ENCODE assay signal across 1 cellular context in genomic region chr14:69002069-69002468, GRCh38.
TF ChIP-seq lines count a peak whose summit lies in the region.

No MANE protein-coding gene starts in this region.

TF ChIP-seq in HepG2, 621 proteins besides CTCF, POLR2A, EP300 and RAD21 (continued from another document and continues in another):
- no peak for TF ChIP-seq AKNA (CRISPR knock-in tag; IDR thresholded peaks at IDR 0.05; ENCODE audit: borderline replicate concordance)
- TF ChIP-seq KDM2A (CRISPR knock-in tag; IDR thresholded peaks at IDR 0.05; ENCODE audit: borderline replicate concordance, low read depth) = peak; percentile 29; the same call in 1 of the 2 replicates
- TF ChIP-seq SALL1 (CRISPR knock-in tag; IDR thresholded peaks at IDR 0.05) = peak; percentile 41
- no peak for TF ChIP-seq DZIP1 (CRISPR knock-in tag; IDR thresholded peaks at IDR 0.05)
- 0 out of 2 replicates have a peak, but pooled peaks have one; percentile 33 for TF ChIP-seq ERF (CRISPR knock-in tag; IDR thresholded peaks at IDR 0.05)
- peak; percentile 79 for TF ChIP-seq SMC3 (IDR thresholded peaks at IDR 0.05; ENCODE audit: low read length)
- no peak for TF ChIP-seq TFAP4 (IDR thresholded peaks at IDR 0.05; ENCODE audit: borderline replicate concordance, low read depth)
- TF ChIP-seq FOXM1 (CRISPR knock-in tag; IDR thresholded peaks at IDR 0.05) = no peak
- TF ChIP-seq ZNF33A (CRISPR knock-in tag; IDR thresholded peaks at IDR 0.05; ENCODE audit: borderline replicate concordance) = no peak
- 0 out of 2 replicates have a peak, but pooled peaks have one; percentile 32 for TF ChIP-seq ZNF331 (CRISPR knock-in tag; IDR thresholded peaks at IDR 0.05)
- no peak for TF ChIP-seq LCORL (IDR thresholded peaks at IDR 0.05)
- 0 out of 2 replicates have a peak, but pooled peaks have one; percentile 50 for TF ChIP-seq LCORL (CRISPR knock-in tag; IDR thresholded peaks at IDR 0.05)
- TF ChIP-seq HMGXB3 (CRISPR knock-in tag; IDR thresholded peaks at IDR 0.05; ENCODE audit: borderline replicate concordance) = 0 out of 2 replicates have a peak, but pooled peaks have one; percentile 16
- TF ChIP-seq ZFP36L1 (CRISPR knock-in tag; IDR thresholded peaks at IDR 0.05) = no peak
- no peak for TF ChIP-seq NR2F6 (IDR thresholded peaks at IDR 0.05)
- peak; percentile 46; the same call in 1 of the 2 replicates for TF ChIP-seq NR2F6 (CRISPR knock-in tag; IDR thresholded peaks at IDR 0.05)
- no peak for TF ChIP-seq ZNF543 (CRISPR knock-in tag; IDR thresholded peaks at IDR 0.05)
- no peak for TF ChIP-seq HBP1 (CRISPR knock-in tag; IDR thresholded peaks at IDR 0.05; ENCODE audit: low read depth)
- peak; percentile 24; the same call in 1 of the 2 replicates for TF ChIP-seq ZNF687 (CRISPR knock-in tag; IDR thresholded peaks at IDR 0.05)
- no peak for TF ChIP-seq BRCA1 (CRISPR knock-in tag; IDR thresholded peaks at IDR 0.05)
- TF ChIP-seq CHD2 (IDR thresholded peaks at IDR 0.05; ENCODE audit: low read depth, low read length) = no peak
- no peak for TF ChIP-seq SMARCE1 (IDR thresholded peaks at IDR 0.05; ENCODE audit: borderline replicate concordance)
- no peak for TF ChIP-seq TBX2 (CRISPR knock-in tag; IDR thresholded peaks at IDR 0.05; ENCODE audit: borderline replicate concordance)
- TF ChIP-seq ZNF263 (CRISPR knock-in tag; IDR thresholded peaks at IDR 0.05) = peak; percentile 91
- no peak for TF ChIP-seq EED (CRISPR knock-in tag; IDR thresholded peaks at IDR 0.05)
- no peak for TF ChIP-seq ARNTL (CRISPR knock-in tag; IDR thresholded peaks at IDR 0.05)
- 0 out of 4 replicates have a peak, but pooled peaks of 1 of the 2 experiments have one; percentile 22 for TF ChIP-seq HMGXB4 (CRISPR knock-in tag; IDR thresholded peaks at IDR 0.05; ENCODE audit: borderline replicate concordance in 1 of 2, low read depth in 1 of 2)
- TF ChIP-seq ZNF501 (CRISPR knock-in tag; IDR thresholded peaks at IDR 0.05) = 0 out of 2 replicates have a peak, but pooled peaks have one; percentile 23
- TF ChIP-seq GABPB1 (CRISPR knock-in tag; IDR thresholded peaks at IDR 0.05) = no peak; the same call in 1 of the 2 replicates
- TF ChIP-seq ZNF20 (CRISPR knock-in tag; IDR thresholded peaks at IDR 0.05) = no peak
- TF ChIP-seq MXD1 (CRISPR knock-in tag; IDR thresholded peaks at IDR 0.05) = no peak
- TF ChIP-seq DRAP1 (CRISPR knock-in tag; IDR thresholded peaks at IDR 0.05) = 0 out of 2 replicates have a peak, but pooled peaks have one; percentile 21
- TF ChIP-seq ETV5 (CRISPR knock-in tag; IDR thresholded peaks at IDR 0.05; ENCODE audit: borderline replicate concordance) = peak; percentile 26; the same call in 1 of the 2 replicates
- TF ChIP-seq TEAD3 (CRISPR knock-in tag; optimal IDR thresholded peaks at IDR 0.05; ENCODE audit: borderline replicate concordance) = peak; percentile 63
- TF ChIP-seq ZNF260 (CRISPR knock-in tag; IDR thresholded peaks at IDR 0.05; ENCODE audit: borderline replicate concordance, low read depth) = no peak
- TF ChIP-seq HMGA1 (CRISPR knock-in tag; conservative IDR thresholded peaks at IDR 0.05) = no peak
- TF ChIP-seq ZNF788 (CRISPR knock-in tag; IDR thresholded peaks at IDR 0.05; ENCODE audit: borderline replicate concordance) = 0 out of 2 replicates have a peak, but pooled peaks have one; percentile 21
